ENCODE assay signal across 8 cellular contexts in genomic region chr12:107402041-107403022, GRCh38.
DNase-seq lines count a peak whose midpoint lies in the region; ATAC-seq and TF ChIP-seq lines count a peak whose summit lies in the region.

No MANE protein-coding gene starts in this region.

- peak; percentile 84 for ATAC-seq in SK-N-SH treated with all-trans-retinoic acid at 6 μM for 48 hours
- no peak for ATAC-seq in HG03175 (IDR thresholded peaks at IDR 0.05; ENCODE audit: unreplicated experiment)
- no peak for ATAC-seq in HG02973 (IDR thresholded peaks at IDR 0.05; ENCODE audit: unreplicated experiment)

- POLR2A ChIA-PET in GM10248 (lab: Yijun Ruan, JAX): no interaction called here

- TF ChIP-seq CTCF in GM10248 (IDR thresholded peaks at IDR 0.05; ENCODE audit: control extremely low read depth, extremely low read depth, low read depth, missing control alignments): peak; percentile 61
- peak; percentile 71 for TF ChIP-seq CTCF in LNCAP (IDR thresholded peaks at IDR 0.05)

- CTCF ChIA-PET in GM10248 (lab: Yijun Ruan, JAX): interaction anchor here (1.0 to 9.9 kb wide), 11 partner anchors 9 to 272 kb away, joined by 3 to 65 read pairs (median 5); no protein-coding TSS in a partner anchor

- DNase-seq in GM10248 (ENCODE audit: extremely low spot score): peak; percentile 45
- DNase-seq in activated naive CD4-positive, alpha-beta T cell treated with anti-CD3 and anti-CD28 coated beads, Interleukin-2, amount 50 U/mL, for 16 hours: peak; percentile 70
- peak; percentile 67 for DNase-seq in iPS DF 19.7 (ENCODE audit: low read depth, low spot score)
- peak; percentile 62 for DNase-seq in stimulated activated CD4-positive, alpha-beta T cell treated with anti-CD3 and anti-CD28 coated beads, Interleukin-4, amount 100 ng/mL, for 1 hour

TF ChIP-seq in SK-N-SH treated with all-trans-retinoic acid at 6 μM for 48 hours, 23 proteins besides CTCF, POLR2A, EP300 and RAD21:
- TF ChIP-seq ESRRG (CRISPR knock-in tag; IDR thresholded peaks at IDR 0.05) (no peak), OSR1 (CRISPR knock-in tag; IDR thresholded peaks at IDR 0.05) (no peak), GLIS3 (CRISPR knock-in tag; IDR thresholded peaks at IDR 0.05) (no peak), TOX (CRISPR knock-in tag; IDR thresholded peaks at IDR 0.05; ENCODE audit: borderline replicate concordance) (no peak), PATZ1 (CRISPR knock-in tag; IDR thresholded peaks at IDR 0.05; ENCODE audit: borderline replicate concordance) (no peak), CREB5 (CRISPR knock-in tag; IDR thresholded peaks at IDR 0.05; ENCODE audit: low read depth) (no peak), ZNF70 (CRISPR knock-in tag; IDR thresholded peaks at IDR 0.05) (no peak), RARB (CRISPR knock-in tag; IDR thresholded peaks at IDR 0.05) (no peak), PPARA (CRISPR knock-in tag; IDR thresholded peaks at IDR 0.05; ENCODE audit: borderline replicate concordance) (no peak), BACH2 (CRISPR knock-in tag; IDR thresholded peaks at IDR 0.05; ENCODE audit: borderline replicate concordance) (no peak), ZFP30 (CRISPR knock-in tag; IDR thresholded peaks at IDR 0.05) (no peak), ZFP3 (CRISPR knock-in tag; IDR thresholded peaks at IDR 0.05) (no peak), CSRNP3 (CRISPR knock-in tag; IDR thresholded peaks at IDR 0.05) (no peak), ZNF8 (CRISPR knock-in tag; IDR thresholded peaks at IDR 0.05) (no peak)
TF ChIP-seq in SK-N-SH treated with all-trans-retinoic acid at 6 μM for 48 hours: peak in this region for 0.
